ENCODE assay signal across 8 cellular contexts in the genomic region with DNA sequence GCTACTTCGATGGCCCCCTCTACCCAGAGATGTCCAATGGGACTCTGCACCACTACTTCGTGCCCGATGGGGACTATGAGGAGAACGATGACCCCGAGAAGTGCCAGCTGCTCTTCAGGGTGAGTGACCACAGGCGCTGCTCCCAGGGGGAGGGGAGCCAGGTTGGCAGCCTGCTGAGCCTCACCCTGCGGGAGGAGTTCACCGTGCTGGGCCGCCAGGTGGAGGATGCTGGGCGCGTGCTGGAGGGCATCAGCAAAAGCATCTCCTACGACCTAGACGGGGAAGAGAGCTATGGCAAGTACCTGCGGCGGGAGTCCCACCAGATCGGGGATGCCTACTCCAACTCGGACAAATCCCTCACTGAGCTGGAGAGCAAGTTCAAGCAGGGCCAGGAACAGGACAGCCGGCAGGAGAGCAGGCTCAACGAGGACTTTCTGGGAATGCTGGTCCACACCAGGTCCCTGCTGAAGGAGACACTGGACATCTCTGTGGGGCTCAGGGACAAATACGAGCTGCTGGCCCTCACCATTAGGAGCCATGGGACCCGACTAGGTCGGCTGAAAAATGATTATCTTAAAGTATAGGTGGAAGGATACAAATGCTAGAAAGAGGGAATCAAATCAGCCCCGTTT. TPM values are rescaled to one million over a fixed set of nuclear protein-coding genes. Genes with fewer than 3 reads are reported as not detected.
A peak's percentile ranks its signal among the peaks of the same experiment; 100 is the strongest.
DNase-seq lines count a peak whose midpoint lies in the region; ATAC-seq and TF ChIP-seq lines count a peak whose summit lies in the region.

No MANE protein-coding gene starts in this region.

- H3K27me3 ChIP-seq in OCI-LY1 (ENCODE audit: insufficient read depth, low read length) (no peaks in the 10 kb centered on the region), lower lobe of right lung (ENCODE audit: low read depth) (no peaks in the 10 kb centered on the region), testis (no peaks in the 10 kb centered on the region)

- H3F3A ChIP-seq in OCI-LY1 (ENCODE audit: insufficient read depth, low read length): no peaks in the 10 kb centered on the region

- peak overlapping the region; percentile 68 for H3K4me2 ChIP-seq in OCI-LY1 (ENCODE audit: low read length)

- H3K4me3 ChIP-seq in OCI-LY1 (ENCODE audit: low read depth, low read length, poor library complexity, severe bottlenecking) (peak overlapping the region; percentile 79), lower lobe of right lung (peak overlapping the region; percentile 54), testis (peak overlapping the region; percentile 45 to 63)

- no peak overlapping the region for H2AFZ ChIP-seq in OCI-LY1 (ENCODE audit: low read length)

- DNase-seq in lower lobe of right lung (peak; percentile 41), testis (no peak), NCI-H510A treated with DMSO at 0.1 percent for 48 hours (lab: John Stamatoyannopoulos, UW) (no peak), RPMI8226 (no peak), COLO829 (ENCODE audit: low spot score) (no peak)

- H3K36me3 ChIP-seq in OCI-LY1 (ENCODE audit: insufficient read depth, low read length): peaks cover 12% of the 10 kb centered on the region
- H3K36me3 ChIP-seq in lower lobe of right lung: no peaks in the 10 kb centered on the region
- H3K36me3 ChIP-seq in testis (ENCODE audit: low read depth, missing control alignments): no peaks in the 10 kb centered on the region

- H3K4me1 ChIP-seq in OCI-LY1 (ENCODE audit: insufficient read depth, low read length, severe bottlenecking): peaks cover 94% of the 10 kb centered on the region
- H3K4me1 ChIP-seq in lower lobe of right lung: no peaks in the 10 kb centered on the region
- no peaks in the 10 kb centered on the region for H3K4me1 ChIP-seq in testis

- ATAC-seq in esophagus mucosa (peak; percentile 31), lower lobe of right lung (peak; percentile 12 to 43), GM19452 (IDR thresholded peaks at IDR 0.05; ENCODE audit: unreplicated experiment) (no peak)

- H3K9me2 ChIP-seq in OCI-LY1 (ENCODE audit: low read depth, low read length): no peaks in the 10 kb centered on the region

- no peak for TF ChIP-seq POLR2A in testis (IDR thresholded peaks at IDR 0.05)

- no peak for TF ChIP-seq CTCF in OCI-LY1 (IDR thresholded peaks at IDR 0.05; ENCODE audit: low read length)
- no peak for TF ChIP-seq CTCF in lower lobe of right lung (IDR thresholded peaks at IDR 0.05)
- TF ChIP-seq CTCF in testis (IDR thresholded peaks at IDR 0.05): no peak

- H3K9me3 ChIP-seq in OCI-LY1 (ENCODE audit: low read length) (no peaks in the 10 kb centered on the region), lower lobe of right lung (no peaks in the 10 kb centered on the region), testis (no peaks in the 10 kb centered on the region)

- no peaks in the 10 kb centered on the region for H4K20me1 ChIP-seq in OCI-LY1 (ENCODE audit: insufficient read depth, low read length)

- H3K9ac ChIP-seq in OCI-LY1 (ENCODE audit: low read length): peak overlapping the region; percentile 95

- WGBS in testis, 2 donors: 27 to 33% methylated on average over 21 to 23 of the region's 23 CpGs

- peaks cover 42% of the 10 kb centered on the region for H3K79me2 ChIP-seq in OCI-LY1 (ENCODE audit: insufficient read depth, low read length)

- H3K27ac ChIP-seq in OCI-LY1 (ENCODE audit: low read depth, low read length, poor library complexity, severe bottlenecking) (peak overlapping the region; percentile 92), lower lobe of right lung (peak overlapping the region; percentile 80), testis (no peak overlapping the region)

- intact Hi-C loops in lower lobe of right lung (cut with DNase I): no loop called here
- intact Hi-C loops in testis (cut with DNase I; ENCODE audit: low total_unique reads): no loop called here

RNA-seq across cellular contexts. Expression of a gene that starts 0.8 kb away (rescaled TPM):
- total RNA-seq in esophagus mucosa: 1.2 TPM
- 27.8 TPM for total RNA-seq in lower lobe of right lung
- total RNA-seq in testis: 1 to 10 TPM in 1 of 2 donors, under 1 TPM in 1; 0.39 to 5.3 TPM
- polyA plus RNA-seq in testis (ENCODE audit: insufficient read depth, low read depth, low replicate concordance): 6.5 TPM

RNA-seq across cellular contexts. Expression of a gene that starts 45.9 kb away (rescaled TPM):
- 13.7 TPM for total RNA-seq in esophagus mucosa
- 0.38 TPM for total RNA-seq in lower lobe of right lung
- under 1 TPM in 1 of 2 donors, not detected in 1; 0.24 TPM for total RNA-seq in testis
- polyA plus RNA-seq in testis (ENCODE audit: insufficient read depth, low read depth, low replicate concordance): 1.2 TPM

Comparison
In these comparisons a context has a peak if more than half of its experiments do, and no peak if none do; other contexts are left out.
1. H3K27ac ChIP-seq: peak in OCI-LY1 (single experiment) and lower lobe of right lung (single experiment); none in testis (0 of 2).
2. RNA of a gene that starts 45.9 kb away (total RNA-seq): 13.7 TPM in esophagus mucosa (single experiment); 0.38 TPM in lower lobe of right lung (single experiment) and 0.24 TPM in testis; every median in the first group is over 10 times any median in the second.
3. Peak in every context shown above with its lines, with median percentiles within 50 percentile points of each other: H3K4me3 ChIP-seq.